In genomic region chr6:151904631-151905030, GRCh38 we compare ENCODE assay signal across 30 cellular contexts.
"Had no signal": no experiment of that assay in that cellular context is flagged by ENCODE, and none has a peak within 500 bp of the region (broad histone marks: within the 10 kb centered on the region; RNA-seq: fewer than 3 reads in every experiment).

No MANE protein-coding gene starts in this region.

- DNase-seq: hypothalamus; immature natural killer cell; kidney; left colon; left lung; lower lobe of right lung; mammary epithelial cell; mesenchymal stem cell; naive thymus-derived CD8-positive, alpha-beta T cell; nucleus accumbens; pancreas; posterior cingulate gyrus; retina; right cardiac atrium; sigmoid colon; small intestine; spleen; stimulated activated CD4-positive, alpha-beta T cell treated with anti-CD3 and anti-CD28 coated beads, Interleukin-4, amount 100 ng/mL, for 24 hours; stimulated activated naive CD4-positive, alpha-beta T cell; tibial artery; trophoblast cell; upper lobe of right lung had no signal

- H3K36me3 Mint-ChIP-seq: stimulated activated effector memory CD8-positive, alpha-beta T cell treated with anti-CD3 and anti-CD28 coated beads, Interleukin-12 subunit alpha, Interleukin-12 subunit beta, amount 100 ng/mL, for 72 hours had no signal

- H3K4me1 Mint-ChIP-seq: immature natural killer cell; naive thymus-derived CD8-positive, alpha-beta T cell; nephron; neural crest cell; stimulated activated effector memory CD8-positive, alpha-beta T cell treated with anti-CD3 and anti-CD28 coated beads, Interleukin-12 subunit alpha, Interleukin-12 subunit beta, amount 100 ng/mL, for 72 hours had no signal

- H3K27me3 ChIP-seq: left lung, sigmoid colon, spleen, suprapubic skin, tibial artery, upper lobe of right lung had no signal

- H3K4me3 Mint-ChIP-seq: immature natural killer cell; naive thymus-derived CD8-positive, alpha-beta T cell; nephron; neural crest cell; stimulated activated effector memory CD8-positive, alpha-beta T cell treated with anti-CD3 and anti-CD28 coated beads, Interleukin-12 subunit alpha, Interleukin-12 subunit beta, amount 100 ng/mL, for 72 hours; stimulated activated naive CD8-positive, alpha-beta T cell treated with anti-CD3 and anti-CD28 coated beads, Interleukin-15, Interleukin-2, amounts not matched to agents 100 ng/mL and 50 ng/mL, for 24 hours had no signal

- H3K9me3 Mint-ChIP-seq: neural crest cell; stimulated activated effector memory CD8-positive, alpha-beta T cell treated with anti-CD3 and anti-CD28 coated beads, Interleukin-12 subunit alpha, Interleukin-12 subunit beta, amount 100 ng/mL, for 72 hours had no signal

- ATAC-seq: left colon; left lung; lower lobe of right lung; naive thymus-derived CD8-positive, alpha-beta T cell; pancreas; right cardiac atrium; stimulated activated effector memory CD8-positive, alpha-beta T cell treated with anti-CD3 and anti-CD28 coated beads, Interleukin-12 subunit alpha, Interleukin-12 subunit beta, amount 100 ng/mL, for 72 hours; upper lobe of right lung had no signal

- H3K27ac Mint-ChIP-seq: immature natural killer cell; naive thymus-derived CD8-positive, alpha-beta T cell; nephron; stimulated activated effector memory CD8-positive, alpha-beta T cell treated with anti-CD3 and anti-CD28 coated beads, Interleukin-12 subunit alpha, Interleukin-12 subunit beta, amount 100 ng/mL, for 72 hours; stimulated activated naive CD8-positive, alpha-beta T cell treated with anti-CD3 and anti-CD28 coated beads, Interleukin-15, Interleukin-2, amounts not matched to agents 100 ng/mL and 50 ng/mL, for 24 hours had no signal

- FAIRE-seq: kidney, pancreas, small intestine, urothelium cell line had no signal

- H3K36me3 ChIP-seq: left lung, lower lobe of right lung, pancreas, prostate gland, sigmoid colon, spleen, suprapubic skin, thoracic aorta, tibial artery, upper lobe of right lung had no signal

- H3K4me3 ChIP-seq: left lung, lower lobe of right lung, pancreas, prostate gland, sigmoid colon, spleen, suprapubic skin, thoracic aorta, tibial artery, upper lobe of right lung had no signal

- H3K27me3 Mint-ChIP-seq: stimulated activated naive CD8-positive, alpha-beta T cell treated with anti-CD3 and anti-CD28 coated beads, Interleukin-15, Interleukin-2, amounts not matched to agents 100 ng/mL and 50 ng/mL, for 24 hours had no signal

- H3K4me1 ChIP-seq: left lung, lower lobe of right lung, pancreas, prostate gland, sigmoid colon, spleen, tibial artery, upper lobe of right lung had no signal

- H3K9me3 ChIP-seq: left lung, lower lobe of right lung, pancreas, prostate gland, sigmoid colon, suprapubic skin, thoracic aorta, tibial artery, upper lobe of right lung had no signal

- H3K27ac ChIP-seq: left lung, lower lobe of right lung, pancreas, prostate gland, sigmoid colon, spleen, suprapubic skin, thoracic aorta, tibial artery, upper lobe of right lung had no signal
